Comparison of ENCODE assay signal across 1 cellular context in the genomic region with DNA sequence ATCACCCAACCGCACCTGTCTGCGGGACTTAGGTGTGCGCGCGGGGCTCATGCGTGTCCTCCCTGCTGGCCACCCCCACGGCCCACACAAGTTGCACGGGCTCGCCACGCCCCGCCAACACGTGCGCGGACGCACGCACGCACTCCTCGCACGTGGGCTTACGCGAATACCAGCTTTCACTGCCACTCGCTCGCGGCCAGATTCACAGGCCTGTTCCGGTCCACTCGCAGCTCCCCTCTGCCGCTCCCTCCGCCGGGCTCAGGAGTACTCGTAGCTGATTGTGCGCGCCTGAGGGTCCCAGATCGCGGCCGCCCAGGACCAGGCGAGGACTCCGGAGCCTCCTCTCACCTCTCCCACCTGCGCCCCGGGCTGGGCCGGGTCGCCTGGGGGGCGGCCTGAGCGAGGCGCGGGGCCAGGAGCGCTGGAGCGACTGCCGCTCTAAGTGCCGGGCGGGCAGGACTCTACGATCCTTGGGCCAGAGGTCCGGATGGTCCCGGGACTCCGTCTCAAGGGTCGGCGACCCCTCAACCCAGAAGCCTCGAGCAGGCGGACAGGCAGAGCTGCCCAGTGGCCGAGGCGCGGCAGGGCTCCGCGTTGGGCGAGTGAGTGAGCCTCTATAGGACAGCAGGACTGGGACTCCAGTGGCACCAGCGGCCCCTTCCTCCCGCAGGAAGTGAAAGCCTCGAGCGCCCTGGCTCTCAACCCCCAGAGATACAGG.
TF ChIP-seq lines count a peak whose summit lies in the region.

No MANE protein-coding gene starts in this region.

TF ChIP-seq in GM12878, 131 proteins besides CTCF, POLR2A, EP300 and RAD21 (continued from another document):
- TF ChIP-seq, protein P1, sequence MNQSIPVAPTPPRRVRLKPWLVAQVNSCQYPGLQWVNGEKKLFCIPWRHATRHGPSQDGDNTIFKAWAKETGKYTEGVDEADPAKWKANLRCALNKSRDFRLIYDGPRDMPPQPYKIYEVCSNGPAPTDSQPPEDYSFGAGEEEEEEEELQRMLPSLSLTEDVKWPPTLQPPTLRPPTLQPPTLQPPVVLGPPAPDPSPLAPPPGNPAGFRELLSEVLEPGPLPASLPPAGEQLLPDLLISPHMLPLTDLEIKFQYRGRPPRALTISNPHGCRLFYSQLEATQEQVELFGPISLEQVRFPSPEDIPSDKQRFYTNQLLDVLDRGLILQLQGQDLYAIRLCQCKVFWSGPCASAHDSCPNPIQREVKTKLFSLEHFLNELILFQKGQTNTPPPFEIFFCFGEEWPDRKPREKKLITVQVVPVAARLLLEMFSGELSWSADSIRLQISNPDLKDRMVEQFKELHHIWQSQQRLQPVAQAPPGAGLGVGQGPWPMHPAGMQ (IDR thresholded peaks at IDR 0.05; ENCODE audit: borderline replicate concordance) = no peak
- TF ChIP-seq SP1 (IDR thresholded peaks at IDR 0.05; ENCODE audit: low read depth, low read length) (no peak), SUZ12 (IDR thresholded peaks at IDR 0.05; ENCODE audit: unreplicated experiment) (no peak), SUPT20H (IDR thresholded peaks at IDR 0.05; ENCODE audit: borderline replicate concordance, control insufficient read depth, low read depth, low read length) (no peak), BHLHE40 (IDR thresholded peaks at IDR 0.05; ENCODE audit: borderline replicate concordance in 1 of 2, low read depth in 2 of 2, low read length in 1 of 2) (peak; percentile 97 to 98), POLR2AphosphoS5 (IDR thresholded peaks at IDR 0.05; ENCODE audit: low read length) (no peak), YBX1 (IDR thresholded peaks at IDR 0.05) (no peak), RUNX3 (IDR thresholded peaks at IDR 0.05; ENCODE audit: low read length) (0 out of 2 replicates have a peak, but pooled peaks have one; percentile 18), NFXL1 (IDR thresholded peaks at IDR 0.05; ENCODE audit: borderline replicate concordance) (no peak), TARDBP (IDR thresholded peaks at IDR 0.05; ENCODE audit: borderline replicate concordance) (no peak), MXI1 (IDR thresholded peaks at IDR 0.05; ENCODE audit: low read depth, low read length) (peak; percentile 70), BCL11A (IDR thresholded peaks at IDR 0.05; ENCODE audit: low read depth, low read length) (no peak)
- TF ChIP-seq, protein P2, sequence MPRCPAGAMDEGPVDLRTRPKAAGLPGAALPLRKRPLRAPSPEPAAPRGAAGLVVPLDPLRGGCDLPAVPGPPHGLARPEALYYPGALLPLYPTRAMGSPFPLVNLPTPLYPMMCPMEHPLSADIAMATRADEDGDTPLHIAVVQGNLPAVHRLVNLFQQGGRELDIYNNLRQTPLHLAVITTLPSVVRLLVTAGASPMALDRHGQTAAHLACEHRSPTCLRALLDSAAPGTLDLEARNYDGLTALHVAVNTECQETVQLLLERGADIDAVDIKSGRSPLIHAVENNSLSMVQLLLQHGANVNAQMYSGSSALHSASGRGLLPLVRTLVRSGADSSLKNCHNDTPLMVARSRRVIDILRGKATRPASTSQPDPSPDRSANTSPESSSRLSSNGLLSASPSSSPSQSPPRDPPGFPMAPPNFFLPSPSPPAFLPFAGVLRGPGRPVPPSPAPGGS (IDR thresholded peaks at IDR 0.05; ENCODE audit: borderline replicate concordance, insufficient read depth, low read depth, low read length, poor library complexity, severe bottlenecking) = no peak
- TF ChIP-seq, protein P3, sequence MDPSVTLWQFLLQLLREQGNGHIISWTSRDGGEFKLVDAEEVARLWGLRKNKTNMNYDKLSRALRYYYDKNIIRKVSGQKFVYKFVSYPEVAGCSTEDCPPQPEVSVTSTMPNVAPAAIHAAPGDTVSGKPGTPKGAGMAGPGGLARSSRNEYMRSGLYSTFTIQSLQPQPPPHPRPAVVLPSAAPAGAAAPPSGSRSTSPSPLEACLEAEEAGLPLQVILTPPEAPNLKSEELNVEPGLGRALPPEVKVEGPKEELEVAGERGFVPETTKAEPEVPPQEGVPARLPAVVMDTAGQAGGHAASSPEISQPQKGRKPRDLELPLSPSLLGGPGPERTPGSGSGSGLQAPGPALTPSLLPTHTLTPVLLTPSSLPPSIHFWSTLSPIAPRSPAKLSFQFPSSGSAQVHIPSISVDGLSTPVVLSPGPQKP (IDR thresholded peaks at IDR 0.05; ENCODE audit: low read depth, low read length) = no peak
